14 cellular contexts compared by ENCODE assay signal in genomic region chr7:107172318-107173032, GRCh38. TPM values are rescaled to one million over a fixed set of nuclear protein-coding genes. Genes with fewer than 3 reads are reported as not detected.
DNase-seq lines count a peak whose midpoint lies in the region; ATAC-seq, FAIRE-seq and TF ChIP-seq lines count a peak whose summit lies in the region.
"Had no signal": no experiment of that assay in that cellular context is flagged by ENCODE, and none has a peak within 500 bp of the region (broad histone marks: within the 10 kb centered on the region; RNA-seq: fewer than 3 reads in every experiment).

No MANE protein-coding gene starts in this region.

- DNase-seq in activated CD4-positive, alpha-beta T cell treated with anti-CD3 and anti-CD28 coated beads, Interleukin-2, amount 10 ng/mL, durations not matched to agents 24 days and 14 days, result no peak
- no peak for DNase-seq in activated CD4-positive, alpha-beta T cell treated with anti-CD3 and anti-CD28 coated beads for 1 hour
- no peak for DNase-seq in Karpas-422
- no peak for DNase-seq in central memory CD8-positive, alpha-beta T cell (ENCODE audit: low spot score in 2 of 2)
- DNase-seq in pancreas, result no peak
- DNase-seq in tibial artery, result no peak
- DNase-seq in transverse colon, result no peak
- no peak for DNase-seq in DMS79 (lab: John Stamatoyannopoulos, UW)
- DNase-seq: activated CD4-positive, alpha-beta T cell treated with anti-CD3 and anti-CD28 coated beads, Interleukin-2, amount 50 U/mL, for 4 hours; cortex of kidney; hippocampal formation had no signal

- H3K27me3 ChIP-seq in Karpas-422 (ENCODE audit: low read length) (no peaks in the 10 kb centered on the region), pancreas (no peaks in the 10 kb centered on the region), tibial artery (no peaks in the 10 kb centered on the region), transverse colon (no peaks in the 10 kb centered on the region)

- TF ChIP-seq EP300 in transverse colon (IDR thresholded peaks at IDR 0.05; ENCODE audit: low read depth), result no peak

- in situ Hi-C loops in transverse colon (cut with MboI; ENCODE audit: low pct_ligation_motif_present in 1 of 4, low pct_unique_long_range_greater_than_20kb in 1 of 4, low sequenced_read_pairs in 3 of 4), result no loop called here

- no peaks in the 10 kb centered on the region for H3K27me3 Mint-ChIP-seq in activated CD4-positive, alpha-beta T cell treated with anti-CD3 and anti-CD28 coated beads, Interleukin-2, amount 10 ng/mL, durations not matched to agents 24 days and 14 days
- H3K27me3 Mint-ChIP-seq in central memory CD8-positive, alpha-beta T cell, result no peaks in the 10 kb centered on the region

- H3K4me3 Mint-ChIP-seq in activated CD4-positive, alpha-beta T cell treated with anti-CD3 and anti-CD28 coated beads, Interleukin-2, amount 10 ng/mL, durations not matched to agents 24 days and 14 days, result no peak overlapping the region
- no peak overlapping the region for H3K4me3 Mint-ChIP-seq in central memory CD8-positive, alpha-beta T cell
- H3K4me3 Mint-ChIP-seq: T-helper 1 cell treated with Interleukin-12 subunit alpha and Interleukin-12 subunit beta and Interleukin-4 antibody, amounts not matched to agents 30 μg/mL and 1 μg/mL, for 36 hours had no signal

- H2AFZ ChIP-seq in Karpas-422 (ENCODE audit: low read length), result no peak overlapping the region

- WGBS in pancreas, 2 donors, result 61% methylated on average over 3 of the region's 3 CpGs
- 70 to 71% methylated on average over 3 of the region's 3 CpGs for WGBS in transverse colon (ENCODE audit: low coverage in 1 of 2), 2 donors

- H3K27ac ChIP-seq in Karpas-422 (ENCODE audit: low read length) (no peak overlapping the region), pancreas (no peak overlapping the region), tibial artery (no peak overlapping the region), transverse colon (no peak overlapping the region)
- H3K27ac ChIP-seq: RWPE1, thoracic aorta had no signal

- H3K9me3 ChIP-seq in Karpas-422 (ENCODE audit: low read length) (no peaks in the 10 kb centered on the region), pancreas (no peaks in the 10 kb centered on the region), tibial artery (no peaks in the 10 kb centered on the region), transverse colon (no peaks in the 10 kb centered on the region)
- H3K9me3 ChIP-seq: thoracic aorta had no signal

- no peaks in the 10 kb centered on the region for H3K9me2 ChIP-seq in Karpas-422 (replicated peaks; ENCODE audit: insufficient read depth, low read length)

- peaks cover 40% of the 10 kb centered on the region for H3K4me1 Mint-ChIP-seq in activated CD4-positive, alpha-beta T cell treated with anti-CD3 and anti-CD28 coated beads, Interleukin-2, amount 10 ng/mL, durations not matched to agents 24 days and 14 days
- H3K4me1 Mint-ChIP-seq in central memory CD8-positive, alpha-beta T cell, result peaks cover 61% of the 10 kb centered on the region

- no peak overlapping the region for H3K9ac ChIP-seq in Karpas-422 (ENCODE audit: low read length)

- H3K36me3 ChIP-seq in Karpas-422 (ENCODE audit: insufficient read depth, low read length), result no peaks in the 10 kb centered on the region
- no peaks in the 10 kb centered on the region for H3K36me3 ChIP-seq in pancreas
- H3K36me3 ChIP-seq in tibial artery, result no peaks in the 10 kb centered on the region
- H3K36me3 ChIP-seq in transverse colon, result no peaks in the 10 kb centered on the region
- H3K36me3 ChIP-seq: thoracic aorta had no signal

- H3K27ac Mint-ChIP-seq in activated CD4-positive, alpha-beta T cell treated with anti-CD3 and anti-CD28 coated beads, Interleukin-2, amount 10 ng/mL, durations not matched to agents 24 days and 14 days, result peak overlapping the region; percentile 68
- peak overlapping the region; percentile 26 for H3K27ac Mint-ChIP-seq in central memory CD8-positive, alpha-beta T cell (ENCODE audit: low read depth)
- H3K27ac Mint-ChIP-seq: T-helper 1 cell treated with Interleukin-12 subunit alpha and Interleukin-12 subunit beta and Interleukin-4 antibody, amounts not matched to agents 30 μg/mL and 1 μg/mL, for 36 hours had no signal

- H3K4me2 ChIP-seq in Karpas-422 (ENCODE audit: low read depth, low read length, poor library complexity, severe bottlenecking), result peak overlapping the region; percentile 52

- TF ChIP-seq POLR2A in transverse colon (IDR thresholded peaks at IDR 0.05), result no peak

- H3K4me1 ChIP-seq in Karpas-422 (ENCODE audit: low read length) (peaks cover 40% of the 10 kb centered on the region), pancreas (peaks cover 17 to 44% (median 40%) of the 10 kb centered on the region in 3 donors), tibial artery (peaks cover 0 to 74% (median 41%) of the 10 kb centered on the region in 4 donors), transverse colon (peaks cover 4 to 54% (median 29%) of the 10 kb centered on the region in 4 donors)

- H3K36me3 Mint-ChIP-seq in activated CD4-positive, alpha-beta T cell treated with anti-CD3 and anti-CD28 coated beads, Interleukin-2, amount 10 ng/mL, durations not matched to agents 24 days and 14 days (ENCODE audit: low read depth), result peaks cover 19% of the 10 kb centered on the region
- peaks cover 52% of the 10 kb centered on the region for H3K36me3 Mint-ChIP-seq in central memory CD8-positive, alpha-beta T cell (ENCODE audit: insufficient read depth)

- peak; percentile 43 for FAIRE-seq in pancreas (lab: Jason Lieb, UNC)

- H3K4me3 ChIP-seq in Karpas-422 (ENCODE audit: low read length) (peak overlapping the region; percentile 0; the same call in 1 of the 2 replicates), pancreas (no peak overlapping the region), tibial artery (no peak overlapping the region), transverse colon (no peak overlapping the region)
- H3K4me3 ChIP-seq: thoracic aorta had no signal

- TF ChIP-seq CTCF in pancreas (IDR thresholded peaks at IDR 0.05) (no peak), tibial artery (IDR thresholded peaks at IDR 0.05) (no peak), transverse colon (IDR thresholded peaks at IDR 0.05) (no peak)

- no peaks in the 10 kb centered on the region for H3K9me3 Mint-ChIP-seq in activated CD4-positive, alpha-beta T cell treated with anti-CD3 and anti-CD28 coated beads, Interleukin-2, amount 10 ng/mL, durations not matched to agents 24 days and 14 days
- H3K9me3 Mint-ChIP-seq in central memory CD8-positive, alpha-beta T cell, result no peaks in the 10 kb centered on the region
- H3K9me3 Mint-ChIP-seq: T-helper 1 cell treated with Interleukin-12 subunit alpha and Interleukin-12 subunit beta and Interleukin-4 antibody, amounts not matched to agents 30 μg/mL and 1 μg/mL, for 36 hours had no signal

- H3K79me2 ChIP-seq in Karpas-422 (ENCODE audit: low read length), result peaks cover 74% of the 10 kb centered on the region

- ATAC-seq in central memory CD8-positive, alpha-beta T cell (replicated peaks; ENCODE audit: extremely low read depth, poor library complexity, severe bottlenecking), result no peak
- ATAC-seq in pancreas, result no peak

- no peaks in the 10 kb centered on the region for H4K20me1 ChIP-seq in Karpas-422 (ENCODE audit: insufficient read depth, low read depth, low read length)

- intact Hi-C loops in activated CD4-positive, alpha-beta T cell treated with anti-CD3 and anti-CD28 coated beads, Interleukin-2, amount 10 ng/mL, durations not matched to agents 24 days and 14 days (cut with micrococcal nuclease), result loop anchor here (1.0 to 10.0 kb wide), 2 partner anchors 487 to 642 kb away; no protein-coding TSS in a partner anchor
- intact Hi-C loops in pancreas (cut with DNase I), result no loop called here
- intact Hi-C loops in tibial artery (cut with DNase I; ENCODE audit: low total_unique reads), result no loop called here
- intact Hi-C loops in transverse colon (cut with DNase I; ENCODE audit: low total_unique reads), result no loop called here

RNA-seq across cellular contexts. Expression of gene HBP1, which starts 3.7 kb away (rescaled TPM):
- 11.0 and 15.1 TPM in 2 replicates for total RNA-seq in activated CD4-positive, alpha-beta T cell treated with anti-CD3 and anti-CD28 coated beads, Interleukin-2, amount 10 ng/mL, durations not matched to agents 24 days and 14 days
- total RNA-seq in Karpas-422 (2014; rRNA removed; shearing (Covaris generic); ENCODE audit: low replicate concordance), result 25.4 and 55.6 TPM in 2 replicates
- 10 to 100 TPM; 22.6 to 50.4 (median 32.2) TPM for total RNA-seq in pancreas
- polyA plus RNA-seq in pancreas, result 10 to 100 TPM; 13.3 to 19.4 TPM
- total RNA-seq in transverse colon, result 100 to 1,000 TPM in 1 of 4 donors, 10 to 100 TPM in 3; 59.5 to 170 (median 88.3) TPM
